ENCODE assay signal across 8 cellular contexts in the genomic region with DNA sequence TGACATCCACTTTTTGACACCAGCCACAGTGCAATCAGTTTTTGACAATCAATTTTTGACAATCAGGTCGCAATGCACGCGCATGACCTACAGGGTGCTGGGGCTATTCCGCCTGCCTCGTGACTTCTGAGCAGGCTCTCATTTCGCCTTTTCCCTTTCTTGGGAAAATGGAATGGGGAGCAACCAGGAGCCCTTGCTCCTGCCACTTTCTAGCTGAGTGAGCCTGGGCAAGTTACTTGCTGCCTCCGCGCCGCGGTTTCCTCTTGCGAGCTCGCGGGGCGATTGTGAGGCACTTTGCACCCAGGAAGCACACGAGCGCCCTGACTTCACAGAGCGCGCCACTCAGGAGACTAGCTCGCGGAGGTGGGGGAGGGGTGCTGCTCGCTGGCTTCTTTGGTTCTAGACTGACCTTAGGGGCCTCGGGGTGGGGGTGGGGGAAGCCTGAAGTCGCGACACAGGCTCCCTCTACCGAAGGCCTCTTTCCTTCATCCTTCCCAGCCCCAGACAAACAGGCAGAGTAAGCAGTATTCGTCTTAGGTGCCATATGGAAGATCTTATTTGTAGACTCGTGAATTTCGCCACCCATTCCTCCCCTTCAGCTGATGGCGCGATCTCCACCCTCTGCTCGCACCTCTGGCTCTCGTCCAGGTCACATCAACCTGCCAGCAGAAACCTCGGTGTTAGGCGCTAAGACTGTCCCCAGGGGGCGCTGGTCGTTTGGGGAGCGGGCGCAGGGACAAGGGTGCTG. TPM values are rescaled to one million over a fixed set of nuclear protein-coding genes. Genes with fewer than 3 reads are reported as not detected.
DNase-seq lines count a peak whose midpoint lies in the region; ATAC-seq lines count a peak whose summit lies in the region.

No MANE protein-coding gene starts in this region.

- H3K27ac ChIP-seq in cingulate gyrus (ENCODE audit: low read depth, low read length): peak overlapping the region; percentile 83

- DNase-seq in GM03348 (ENCODE audit: low spot score): peak; percentile 90
- DNase-seq in NCI-H460 (ENCODE audit: extremely low read depth, low read depth): peak; percentile 88
- DNase-seq in activated CD4-positive, alpha-beta T cell treated with anti-CD3 and anti-CD28 coated beads for 48 hours: peak; percentile 95
- DNase-seq in kidney tubule cell (ENCODE audit: low spot score): peak; percentile 85
- DNase-seq in stimulated activated CD4-positive, alpha-beta T cell treated with anti-CD3 and anti-CD28 coated beads, Interleukin-1b, Interleukin-23, amount 100 ng/mL, for 1 hour (ENCODE audit: low read depth in 2 of 2): peak; percentile 76 to 84
- DNase-seq in NCI-H187 (lab: John Stamatoyannopoulos, UW): no peak

- peak; percentile 75 for ATAC-seq in HG02885 (IDR thresholded peaks at IDR 0.05; ENCODE audit: poor library complexity, unreplicated experiment)

RNA-seq across cellular contexts. Expression of gene TP53TG5, which starts 4.6 kb away (rescaled TPM):
- not detected in 2 replicates for total RNA-seq in NCI-H460 (2014; rRNA removed; shearing (Covaris generic))
- not detected in 2 replicates for polyA plus RNA-seq in NCI-H460 (2014; cell fraction: nucleus; rRNA removed)

RNA-seq across cellular contexts. Expression of gene SYS1, which starts 10.6 kb away (rescaled TPM):
- total RNA-seq in NCI-H460 (2014; rRNA removed; shearing (Covaris generic)): 36.4 and 38.0 TPM in 2 replicates
- 12.1 and 15.4 TPM in 2 replicates for polyA plus RNA-seq in NCI-H460 (2014; cell fraction: nucleus; rRNA removed)

RNA-seq across cellular contexts. Expression of gene SDC4, which starts 25.3 kb away (rescaled TPM):
- 12.7 and 14.7 TPM in 2 replicates for total RNA-seq in NCI-H460 (2014; rRNA removed; shearing (Covaris generic))
- 6.0 and 7.3 TPM in 2 replicates for polyA plus RNA-seq in NCI-H460 (2014; cell fraction: nucleus; rRNA removed)

RNA-seq across cellular contexts. Expression of gene DBNDD2, which starts 34.6 kb away (rescaled TPM):
- total RNA-seq in NCI-H460 (2014; rRNA removed; shearing (Covaris generic)): 16.6 and 17.4 TPM in 2 replicates
- polyA plus RNA-seq in NCI-H460 (2014; cell fraction: nucleus; rRNA removed): 13.6 and 14.8 TPM in 2 replicates

RNA-seq across cellular contexts. Expression of gene PIGT, which starts 42.4 kb away (rescaled TPM):
- 145 and 150 TPM in 2 replicates for total RNA-seq in NCI-H460 (2014; rRNA removed; shearing (Covaris generic))
- polyA plus RNA-seq in NCI-H460 (2014; cell fraction: nucleus; rRNA removed): 154 and 158 TPM in 2 replicates

Comparison
In these comparisons a context has a peak if more than half of its experiments do, and no peak if none do; other contexts are left out.
1. DNase-seq: peak in GM03348 (single experiment), NCI-H460 (single experiment), activated CD4-positive, alpha-beta T cell treated with anti-CD3 and anti-CD28 coated beads for 48 hours (single experiment), kidney tubule cell (single experiment) and stimulated activated CD4-positive, alpha-beta T cell treated with anti-CD3 and anti-CD28 coated beads, Interleukin-1b, Interleukin-23, amount 100 ng/mL, for 1 hour (2 of 2); none in NCI-H187 (0 of 2).